In the genomic region with DNA sequence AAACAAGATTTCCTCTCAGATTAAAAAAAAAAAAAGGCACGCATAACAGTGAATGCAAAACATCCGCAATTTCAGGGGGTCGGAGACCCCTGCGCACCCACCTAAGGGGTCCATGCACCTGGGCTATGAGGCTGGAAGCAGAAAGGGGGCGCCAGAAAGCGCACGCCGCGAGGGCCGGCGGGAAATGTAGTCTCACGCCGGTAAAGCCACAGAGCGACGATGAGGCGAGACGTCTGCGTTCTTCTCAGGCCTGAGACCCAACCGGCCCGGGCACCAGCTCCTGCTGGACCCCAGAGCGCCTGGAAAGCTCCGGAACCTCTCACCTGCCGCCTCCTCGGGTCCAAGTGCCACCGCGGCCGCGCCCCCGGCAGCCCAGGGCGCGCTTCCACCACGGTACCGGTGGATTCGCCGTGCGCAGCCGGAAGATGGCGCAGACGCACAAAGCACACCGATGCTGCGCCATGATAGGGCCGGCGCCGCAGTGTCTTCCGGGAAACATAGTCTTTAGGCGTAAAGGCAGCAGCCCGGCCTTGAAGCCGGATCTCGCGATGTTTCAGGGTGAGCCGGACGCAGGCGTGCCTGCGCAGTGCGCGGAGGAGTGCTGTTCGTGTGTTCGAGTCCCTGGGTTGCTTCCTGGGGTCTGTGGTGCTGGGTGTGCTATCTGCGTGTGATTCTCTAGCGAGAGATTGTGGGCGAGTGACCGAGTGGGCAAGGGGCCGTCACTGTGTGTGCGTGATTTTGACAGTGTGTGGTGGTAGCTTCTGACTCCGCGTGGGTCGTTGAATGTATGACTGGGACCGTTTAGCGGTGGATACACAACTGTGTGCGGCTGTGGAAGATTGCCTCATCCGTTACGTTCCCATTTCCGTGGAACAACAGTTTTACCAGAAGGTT, we compare ENCODE assay signal across 1 cellular context.
TF ChIP-seq lines count a peak whose summit lies in the region.

A gene (minus strand): TSS at position 416 of the 894 bp plus-strand sequence. CDS start 1,782 bp downstream, outside the sequence.

TF ChIP-seq in K562, 482 proteins besides CTCF, POLR2A, EP300 and RAD21 (continued from another document and continues in another):
- TF ChIP-seq, protein P1, sequence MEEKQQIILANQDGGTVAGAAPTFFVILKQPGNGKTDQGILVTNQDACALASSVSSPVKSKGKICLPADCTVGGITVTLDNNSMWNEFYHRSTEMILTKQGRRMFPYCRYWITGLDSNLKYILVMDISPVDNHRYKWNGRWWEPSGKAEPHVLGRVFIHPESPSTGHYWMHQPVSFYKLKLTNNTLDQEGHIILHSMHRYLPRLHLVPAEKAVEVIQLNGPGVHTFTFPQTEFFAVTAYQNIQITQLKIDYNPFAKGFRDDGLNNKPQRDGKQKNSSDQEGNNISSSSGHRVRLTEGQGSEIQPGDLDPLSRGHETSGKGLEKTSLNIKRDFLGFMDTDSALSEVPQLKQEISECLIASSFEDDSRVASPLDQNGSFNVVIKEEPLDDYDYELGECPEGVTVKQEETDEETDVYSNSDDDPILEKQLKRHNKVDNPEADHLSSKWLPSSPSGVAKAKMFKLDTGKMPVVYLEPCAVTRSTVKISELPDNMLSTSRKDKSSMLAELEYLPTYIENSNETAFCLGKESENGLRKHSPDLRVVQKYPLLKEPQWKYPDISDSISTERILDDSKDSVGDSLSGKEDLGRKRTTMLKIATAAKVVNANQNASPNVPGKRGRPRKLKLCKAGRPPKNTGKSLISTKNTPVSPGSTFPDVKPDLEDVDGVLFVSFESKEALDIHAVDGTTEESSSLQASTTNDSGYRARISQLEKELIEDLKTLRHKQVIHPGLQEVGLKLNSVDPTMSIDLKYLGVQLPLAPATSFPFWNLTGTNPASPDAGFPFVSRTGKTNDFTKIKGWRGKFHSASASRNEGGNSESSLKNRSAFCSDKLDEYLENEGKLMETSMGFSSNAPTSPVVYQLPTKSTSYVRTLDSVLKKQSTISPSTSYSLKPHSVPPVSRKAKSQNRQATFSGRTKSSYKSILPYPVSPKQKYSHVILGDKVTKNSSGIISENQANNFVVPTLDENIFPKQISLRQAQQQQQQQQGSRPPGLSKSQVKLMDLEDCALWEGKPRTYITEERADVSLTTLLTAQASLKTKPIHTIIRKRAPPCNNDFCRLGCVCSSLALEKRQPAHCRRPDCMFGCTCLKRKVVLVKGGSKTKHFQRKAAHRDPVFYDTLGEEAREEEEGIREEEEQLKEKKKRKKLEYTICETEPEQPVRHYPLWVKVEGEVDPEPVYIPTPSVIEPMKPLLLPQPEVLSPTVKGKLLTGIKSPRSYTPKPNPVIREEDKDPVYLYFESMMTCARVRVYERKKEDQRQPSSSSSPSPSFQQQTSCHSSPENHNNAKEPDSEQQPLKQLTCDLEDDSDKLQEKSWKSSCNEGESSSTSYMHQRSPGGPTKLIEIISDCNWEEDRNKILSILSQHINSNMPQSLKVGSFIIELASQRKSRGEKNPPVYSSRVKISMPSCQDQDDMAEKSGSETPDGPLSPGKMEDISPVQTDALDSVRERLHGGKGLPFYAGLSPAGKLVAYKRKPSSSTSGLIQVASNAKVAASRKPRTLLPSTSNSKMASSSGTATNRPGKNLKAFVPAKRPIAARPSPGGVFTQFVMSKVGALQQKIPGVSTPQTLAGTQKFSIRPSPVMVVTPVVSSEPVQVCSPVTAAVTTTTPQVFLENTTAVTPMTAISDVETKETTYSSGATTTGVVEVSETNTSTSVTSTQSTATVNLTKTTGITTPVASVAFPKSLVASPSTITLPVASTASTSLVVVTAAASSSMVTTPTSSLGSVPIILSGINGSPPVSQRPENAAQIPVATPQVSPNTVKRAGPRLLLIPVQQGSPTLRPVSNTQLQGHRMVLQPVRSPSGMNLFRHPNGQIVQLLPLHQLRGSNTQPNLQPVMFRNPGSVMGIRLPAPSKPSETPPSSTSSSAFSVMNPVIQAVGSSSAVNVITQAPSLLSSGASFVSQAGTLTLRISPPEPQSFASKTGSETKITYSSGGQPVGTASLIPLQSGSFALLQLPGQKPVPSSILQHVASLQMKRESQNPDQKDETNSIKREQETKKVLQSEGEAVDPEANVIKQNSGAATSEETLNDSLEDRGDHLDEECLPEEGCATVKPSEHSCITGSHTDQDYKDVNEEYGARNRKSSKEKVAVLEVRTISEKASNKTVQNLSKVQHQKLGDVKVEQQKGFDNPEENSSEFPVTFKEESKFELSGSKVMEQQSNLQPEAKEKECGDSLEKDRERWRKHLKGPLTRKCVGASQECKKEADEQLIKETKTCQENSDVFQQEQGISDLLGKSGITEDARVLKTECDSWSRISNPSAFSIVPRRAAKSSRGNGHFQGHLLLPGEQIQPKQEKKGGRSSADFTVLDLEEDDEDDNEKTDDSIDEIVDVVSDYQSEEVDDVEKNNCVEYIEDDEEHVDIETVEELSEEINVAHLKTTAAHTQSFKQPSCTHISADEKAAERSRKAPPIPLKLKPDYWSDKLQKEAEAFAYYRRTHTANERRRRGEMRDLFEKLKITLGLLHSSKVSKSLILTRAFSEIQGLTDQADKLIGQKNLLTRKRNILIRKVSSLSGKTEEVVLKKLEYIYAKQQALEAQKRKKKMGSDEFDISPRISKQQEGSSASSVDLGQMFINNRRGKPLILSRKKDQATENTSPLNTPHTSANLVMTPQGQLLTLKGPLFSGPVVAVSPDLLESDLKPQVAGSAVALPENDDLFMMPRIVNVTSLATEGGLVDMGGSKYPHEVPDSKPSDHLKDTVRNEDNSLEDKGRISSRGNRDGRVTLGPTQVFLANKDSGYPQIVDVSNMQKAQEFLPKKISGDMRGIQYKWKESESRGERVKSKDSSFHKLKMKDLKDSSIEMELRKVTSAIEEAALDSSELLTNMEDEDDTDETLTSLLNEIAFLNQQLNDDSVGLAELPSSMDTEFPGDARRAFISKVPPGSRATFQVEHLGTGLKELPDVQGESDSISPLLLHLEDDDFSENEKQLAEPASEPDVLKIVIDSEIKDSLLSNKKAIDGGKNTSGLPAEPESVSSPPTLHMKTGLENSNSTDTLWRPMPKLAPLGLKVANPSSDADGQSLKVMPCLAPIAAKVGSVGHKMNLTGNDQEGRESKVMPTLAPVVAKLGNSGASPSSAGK (IDR thresholded peaks at IDR 0.05), result peak; percentile 78
- TF ChIP-seq POLR3A (IDR thresholded peaks at IDR 0.05; ENCODE audit: borderline replicate concordance, extremely low read depth, insufficient read depth, insufficient read length) (no peak), CBFA2T3 (IDR thresholded peaks at IDR 0.05) (no peak), BCL6 (CRISPR knock-in tag; IDR thresholded peaks at IDR 0.05) (0 out of 2 replicates have a peak, but pooled peaks have one; percentile 13), CAMTA2 (CRISPR knock-in tag; conservative IDR thresholded peaks at IDR 0.05) (no peak), TCF7L2 (IDR thresholded peaks at IDR 0.05; ENCODE audit: low read depth, low read length) (no peak), PML (IDR thresholded peaks at IDR 0.05; ENCODE audit: low read length) (no peak), EP400 (IDR thresholded peaks at IDR 0.05) (peak; percentile 74), NFE2L1 (tag; IDR thresholded peaks at IDR 0.05; ENCODE audit: borderline replicate concordance, low read depth) (no peak), ZNF77 (CRISPR knock-in tag; IDR thresholded peaks at IDR 0.05) (no peak), SREBF2 (CRISPR knock-in tag; IDR thresholded peaks at IDR 0.05) (no peak), SRSF9 (IDR thresholded peaks at IDR 0.05; ENCODE audit: borderline replicate concordance, low read depth, low read length) (no peak), ZNF780A (CRISPR knock-in tag; IDR thresholded peaks at IDR 0.05) (no peak), ILF3 (IDR thresholded peaks at IDR 0.05; ENCODE audit: borderline replicate concordance) (no peak; the same call in 1 of the 2 replicates), TEAD1 (CRISPR knock-in tag; IDR thresholded peaks at IDR 0.05) (0 out of 4 replicates have a peak, but pooled peaks of 1 of the 2 experiments have one; percentile 20), POLR2G (IDR thresholded peaks at IDR 0.05; ENCODE audit: low read depth, low read length) (peak; percentile 95), KLF16 (IDR thresholded peaks at IDR 0.05) (no peak; the same call in 1 of the 2 replicates)
- TF ChIP-seq, protein P2, sequence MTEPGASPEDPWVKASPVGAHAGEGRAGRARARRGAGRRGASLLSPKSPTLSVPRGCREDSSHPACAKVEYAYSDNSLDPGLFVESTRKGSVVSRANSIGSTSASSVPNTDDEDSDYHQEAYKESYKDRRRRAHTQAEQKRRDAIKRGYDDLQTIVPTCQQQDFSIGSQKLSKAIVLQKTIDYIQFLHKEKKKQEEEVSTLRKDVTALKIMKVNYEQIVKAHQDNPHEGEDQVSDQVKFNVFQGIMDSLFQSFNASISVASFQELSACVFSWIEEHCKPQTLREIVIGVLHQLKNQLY (CRISPR knock-in tag; conservative IDR thresholded peaks at IDR 0.05), result no peak
- TF ChIP-seq, protein P3, sequence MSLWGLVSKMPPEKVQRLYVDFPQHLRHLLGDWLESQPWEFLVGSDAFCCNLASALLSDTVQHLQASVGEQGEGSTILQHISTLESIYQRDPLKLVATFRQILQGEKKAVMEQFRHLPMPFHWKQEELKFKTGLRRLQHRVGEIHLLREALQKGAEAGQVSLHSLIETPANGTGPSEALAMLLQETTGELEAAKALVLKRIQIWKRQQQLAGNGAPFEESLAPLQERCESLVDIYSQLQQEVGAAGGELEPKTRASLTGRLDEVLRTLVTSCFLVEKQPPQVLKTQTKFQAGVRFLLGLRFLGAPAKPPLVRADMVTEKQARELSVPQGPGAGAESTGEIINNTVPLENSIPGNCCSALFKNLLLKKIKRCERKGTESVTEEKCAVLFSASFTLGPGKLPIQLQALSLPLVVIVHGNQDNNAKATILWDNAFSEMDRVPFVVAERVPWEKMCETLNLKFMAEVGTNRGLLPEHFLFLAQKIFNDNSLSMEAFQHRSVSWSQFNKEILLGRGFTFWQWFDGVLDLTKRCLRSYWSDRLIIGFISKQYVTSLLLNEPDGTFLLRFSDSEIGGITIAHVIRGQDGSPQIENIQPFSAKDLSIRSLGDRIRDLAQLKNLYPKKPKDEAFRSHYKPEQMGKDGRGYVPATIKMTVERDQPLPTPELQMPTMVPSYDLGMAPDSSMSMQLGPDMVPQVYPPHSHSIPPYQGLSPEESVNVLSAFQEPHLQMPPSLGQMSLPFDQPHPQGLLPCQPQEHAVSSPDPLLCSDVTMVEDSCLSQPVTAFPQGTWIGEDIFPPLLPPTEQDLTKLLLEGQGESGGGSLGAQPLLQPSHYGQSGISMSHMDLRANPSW (CRISPR knock-in tag; IDR thresholded peaks at IDR 0.05), result no peak
- TF ChIP-seq, protein P4, sequence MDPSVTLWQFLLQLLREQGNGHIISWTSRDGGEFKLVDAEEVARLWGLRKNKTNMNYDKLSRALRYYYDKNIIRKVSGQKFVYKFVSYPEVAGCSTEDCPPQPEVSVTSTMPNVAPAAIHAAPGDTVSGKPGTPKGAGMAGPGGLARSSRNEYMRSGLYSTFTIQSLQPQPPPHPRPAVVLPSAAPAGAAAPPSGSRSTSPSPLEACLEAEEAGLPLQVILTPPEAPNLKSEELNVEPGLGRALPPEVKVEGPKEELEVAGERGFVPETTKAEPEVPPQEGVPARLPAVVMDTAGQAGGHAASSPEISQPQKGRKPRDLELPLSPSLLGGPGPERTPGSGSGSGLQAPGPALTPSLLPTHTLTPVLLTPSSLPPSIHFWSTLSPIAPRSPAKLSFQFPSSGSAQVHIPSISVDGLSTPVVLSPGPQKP (CRISPR knock-in tag; IDR thresholded peaks at IDR 0.05), result no peak
- TF ChIP-seq, protein P5, sequence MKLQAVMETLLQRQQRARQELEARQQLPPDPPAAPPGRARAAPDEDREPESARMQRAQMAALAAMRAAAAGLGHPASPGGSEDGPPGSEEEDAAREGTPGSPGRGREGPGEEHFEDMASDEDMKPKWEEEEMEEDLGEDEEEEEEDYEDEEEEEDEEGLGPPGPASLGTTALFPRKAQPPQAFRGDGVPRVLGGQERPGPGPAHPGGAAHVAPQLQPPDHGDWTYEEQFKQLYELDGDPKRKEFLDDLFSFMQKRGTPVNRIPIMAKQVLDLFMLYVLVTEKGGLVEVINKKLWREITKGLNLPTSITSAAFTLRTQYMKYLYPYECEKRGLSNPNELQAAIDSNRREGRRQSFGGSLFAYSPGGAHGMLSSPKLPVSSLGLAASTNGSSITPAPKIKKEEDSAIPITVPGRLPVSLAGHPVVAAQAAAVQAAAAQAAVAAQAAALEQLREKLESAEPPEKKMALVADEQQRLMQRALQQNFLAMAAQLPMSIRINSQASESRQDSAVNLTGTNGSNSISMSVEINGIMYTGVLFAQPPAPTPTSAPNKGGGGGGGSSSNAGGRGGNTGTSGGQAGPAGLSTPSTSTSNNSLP (IDR thresholded peaks at IDR 0.05; ENCODE audit: borderline replicate concordance, low read depth, low read length), result no peak
- TF ChIP-seq, protein P6, sequence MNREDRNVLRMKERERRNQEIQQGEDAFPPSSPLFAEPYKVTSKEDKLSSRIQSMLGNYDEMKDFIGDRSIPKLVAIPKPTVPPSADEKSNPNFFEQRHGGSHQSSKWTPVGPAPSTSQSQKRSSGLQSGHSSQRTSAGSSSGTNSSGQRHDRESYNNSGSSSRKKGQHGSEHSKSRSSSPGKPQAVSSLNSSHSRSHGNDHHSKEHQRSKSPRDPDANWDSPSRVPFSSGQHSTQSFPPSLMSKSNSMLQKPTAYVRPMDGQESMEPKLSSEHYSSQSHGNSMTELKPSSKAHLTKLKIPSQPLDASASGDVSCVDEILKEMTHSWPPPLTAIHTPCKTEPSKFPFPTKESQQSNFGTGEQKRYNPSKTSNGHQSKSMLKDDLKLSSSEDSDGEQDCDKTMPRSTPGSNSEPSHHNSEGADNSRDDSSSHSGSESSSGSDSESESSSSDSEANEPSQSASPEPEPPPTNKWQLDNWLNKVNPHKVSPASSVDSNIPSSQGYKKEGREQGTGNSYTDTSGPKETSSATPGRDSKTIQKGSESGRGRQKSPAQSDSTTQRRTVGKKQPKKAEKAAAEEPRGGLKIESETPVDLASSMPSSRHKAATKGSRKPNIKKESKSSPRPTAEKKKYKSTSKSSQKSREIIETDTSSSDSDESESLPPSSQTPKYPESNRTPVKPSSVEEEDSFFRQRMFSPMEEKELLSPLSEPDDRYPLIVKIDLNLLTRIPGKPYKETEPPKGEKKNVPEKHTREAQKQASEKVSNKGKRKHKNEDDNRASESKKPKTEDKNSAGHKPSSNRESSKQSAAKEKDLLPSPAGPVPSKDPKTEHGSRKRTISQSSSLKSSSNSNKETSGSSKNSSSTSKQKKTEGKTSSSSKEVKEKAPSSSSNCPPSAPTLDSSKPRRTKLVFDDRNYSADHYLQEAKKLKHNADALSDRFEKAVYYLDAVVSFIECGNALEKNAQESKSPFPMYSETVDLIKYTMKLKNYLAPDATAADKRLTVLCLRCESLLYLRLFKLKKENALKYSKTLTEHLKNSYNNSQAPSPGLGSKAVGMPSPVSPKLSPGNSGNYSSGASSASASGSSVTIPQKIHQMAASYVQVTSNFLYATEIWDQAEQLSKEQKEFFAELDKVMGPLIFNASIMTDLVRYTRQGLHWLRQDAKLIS (CRISPR knock-in tag; IDR thresholded peaks at IDR 0.05), result peak; percentile 58; the same call in 1 of the 2 replicates
- TF ChIP-seq, protein P7, sequence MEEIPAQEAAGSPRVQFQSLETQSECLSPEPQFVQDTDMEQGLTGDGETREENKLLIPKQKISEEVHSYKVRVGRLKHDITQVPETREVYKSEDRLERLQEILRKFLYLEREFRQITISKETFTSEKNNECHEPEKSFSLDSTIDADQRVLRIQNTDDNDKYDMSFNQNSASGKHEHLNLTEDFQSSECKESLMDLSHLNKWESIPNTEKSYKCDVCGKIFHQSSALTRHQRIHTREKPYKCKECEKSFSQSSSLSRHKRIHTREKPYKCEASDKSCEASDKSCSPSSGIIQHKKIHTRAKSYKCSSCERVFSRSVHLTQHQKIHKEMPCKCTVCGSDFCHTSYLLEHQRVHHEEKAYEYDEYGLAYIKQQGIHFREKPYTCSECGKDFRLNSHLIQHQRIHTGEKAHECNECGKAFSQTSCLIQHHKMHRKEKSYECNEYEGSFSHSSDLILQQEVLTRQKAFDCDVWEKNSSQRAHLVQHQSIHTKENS (CRISPR knock-in tag; IDR thresholded peaks at IDR 0.05), result no peak
